In the genomic region with DNA sequence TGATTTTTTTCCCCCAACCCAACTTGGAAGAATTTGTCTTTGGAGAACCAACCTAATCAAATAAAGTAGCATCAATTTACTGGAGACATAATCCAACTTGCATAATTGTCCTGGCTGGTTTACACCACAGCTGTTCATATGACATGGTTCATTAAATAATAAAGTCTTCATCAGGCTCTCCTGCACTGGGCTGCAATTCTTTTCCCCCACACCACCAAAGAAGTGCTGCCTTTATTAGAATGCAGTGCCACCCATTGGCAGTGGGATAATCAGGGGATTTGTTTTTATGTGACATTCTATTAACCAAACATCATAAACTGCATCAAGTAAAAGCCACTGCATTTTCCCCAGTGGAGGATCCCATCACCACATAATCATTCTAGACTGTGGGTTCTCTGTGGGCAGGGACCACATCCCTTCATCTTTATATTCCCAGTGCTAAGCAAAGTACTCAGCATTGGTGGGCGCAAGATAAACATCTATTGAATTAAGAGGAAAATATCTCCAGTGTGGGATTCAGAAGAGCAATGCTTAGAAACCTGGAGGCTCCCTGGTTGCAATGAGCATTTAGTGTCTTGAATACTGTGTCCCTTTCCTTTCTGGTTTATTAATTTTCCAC, we compare ENCODE assay signal across 24 cellular contexts.
"Had no signal": no experiment of that assay in that cellular context is flagged by ENCODE, and none has a peak within 500 bp of the region (broad histone marks: within the 10 kb centered on the region; RNA-seq: fewer than 3 reads in every experiment).

No MANE protein-coding gene starts in this region.

- H3K27ac ChIP-seq: epithelial cell of prostate, esophagus squamous epithelium, right atrium auricular region, stomach, thyroid gland, upper lobe of left lung, vagina had no signal

- H3K36me3 ChIP-seq: esophagus squamous epithelium, right atrium auricular region, stomach, thyroid gland, upper lobe of left lung, vagina had no signal

- H3K9me3 ChIP-seq: esophagus squamous epithelium, mucosa of descending colon, right atrium auricular region, stomach, thyroid gland, upper lobe of left lung, vagina had no signal

- H3K27me3 ChIP-seq: right atrium auricular region, stomach, thyroid gland, upper lobe of left lung, vagina had no signal

- H3K4me3 ChIP-seq: esophagus squamous epithelium, mucosa of descending colon, right atrium auricular region, stomach, thyroid gland, upper lobe of left lung, vagina had no signal

- DNase-seq: activated B cell treated with CpG ODN at 0.5 μM for 24 hours; activated CD4-positive, alpha-beta T cell treated with anti-CD3 and anti-CD28 coated beads for 36 hours; activated CD8-positive, alpha-beta memory T cell treated with anti-CD3 and anti-CD28 coated beads, Interleukin-2, amount 10 ng/mL, durations not matched to agents 7 days and 5 days; activated CD8-positive, alpha-beta T cell treated with anti-CD3 and anti-CD28 coated beads, Interleukin-2, amount 10 ng/mL, durations not matched to agents 7 days and 5 days; activated naive CD8-positive, alpha-beta T cell treated with anti-CD3 and anti-CD28 coated beads, Interleukin-2, amount 50 U/mL, for 24 hours; activated T-cell treated with anti-CD3 and anti-CD28 coated beads, Interleukin-2, amount 50 U/mL, for 48 hours; amygdala; central memory CD4-positive, alpha-beta T cell; effector CD4-positive, alpha-beta T cell; esophagus squamous epithelium; foreskin melanocyte; islet precursor cell; left ventricle myocardium superior; mucosa of descending colon; stimulated activated CD4-positive, alpha-beta T cell treated with anti-CD3 and anti-CD28 coated beads, Interleukin-15, amount 100 ng/mL, for 24 hours; stimulated activated CD4-positive, alpha-beta T cell treated with anti-CD3 and anti-CD28 coated beads, Interleukin-2, amount 100 ng/mL, for 24 hours; stimulated activated naive B cell treated with anti-CD40 and anti-IgM and Interleukin-4, amounts not matched to agents 10 μg/mL and 1 μg/mL and 100 μg/mL, for 72 hours; stomach; thyroid gland; upper lobe of left lung had no signal

- ATAC-seq: activated CD4-positive, alpha-beta T cell treated with anti-CD3 and anti-CD28 coated beads for 36 hours; activated CD8-positive, alpha-beta memory T cell treated with anti-CD3 and anti-CD28 coated beads, Interleukin-2, amount 10 ng/mL, durations not matched to agents 7 days and 5 days; activated CD8-positive, alpha-beta T cell treated with anti-CD3 and anti-CD28 coated beads, Interleukin-2, amount 10 ng/mL, durations not matched to agents 7 days and 5 days; activated naive CD8-positive, alpha-beta T cell treated with anti-CD3 and anti-CD28 coated beads, Interleukin-2, amount 50 U/mL, for 24 hours; left ventricle myocardium superior; mucosa of descending colon; natural killer cell treated with Interleukin-12 subunit alpha and Interleukin-12 subunit beta and Interleukin-15 and Interleukin-18, amount 100 ng/mL, for 72 hours; stimulated activated naive B cell treated with anti-CD40 and anti-IgM and Interleukin-4, amounts not matched to agents 10 μg/mL and 1 μg/mL and 100 μg/mL, for 72 hours had no signal

- H3K4me1 ChIP-seq: esophagus squamous epithelium, right atrium auricular region, upper lobe of left lung had no signal
